In the genomic region with DNA sequence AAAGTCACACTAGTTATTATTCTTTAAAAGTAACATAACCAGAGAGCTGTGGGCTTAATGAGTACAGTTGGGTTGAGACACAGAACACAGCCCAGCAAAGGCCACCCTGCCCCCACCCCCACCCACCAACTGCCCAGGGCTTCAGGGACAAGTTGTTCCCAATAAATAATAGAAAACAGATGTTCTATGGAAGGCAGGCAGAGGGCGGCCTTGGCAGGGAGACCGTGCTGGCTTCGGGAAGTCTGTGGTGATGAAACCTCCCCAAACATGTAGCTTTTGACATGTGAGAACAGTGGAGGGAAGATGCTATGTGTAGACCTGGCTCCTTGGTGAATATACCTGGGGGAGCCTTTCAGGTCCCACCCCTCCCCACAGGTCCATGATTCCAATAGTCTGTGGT, we compare ENCODE assay signal across 8 cellular contexts. TPM values are rescaled to one million over a fixed set of nuclear protein-coding genes. Genes with fewer than 3 reads are reported as not detected.
DNase-seq lines count a peak whose midpoint lies in the region; ATAC-seq and TF ChIP-seq lines count a peak whose summit lies in the region.

No MANE protein-coding gene starts in this region.

- H3K9me3 Mint-ChIP-seq in activated CD4-positive, alpha-beta memory T cell treated with anti-CD3 and anti-CD28 coated beads, Interleukin-2, amount 10 ng/mL, durations not matched to agents 7 days and 5 days: peaks cover 4% of the 10 kb centered on the region

- POLR2A ChIA-PET in activated CD4-positive, alpha-beta memory T cell treated with anti-CD3 and anti-CD28 coated beads, Interleukin-2, amount 10 ng/mL, durations not matched to agents 7 days and 5 days (lab: Charles Lee): interaction anchor here (1.0 to 35.8 kb wide), 10 partner anchors 9 to 123 kb away, joined by 3 to 1205 read pairs (median 13); a partner anchor contains a TSS

- TF ChIP-seq CTCF in gastroesophageal sphincter (IDR thresholded peaks at IDR 0.05) (peak in 2 of 4 experiments; percentile 23 to 39), gastrocnemius medialis (IDR thresholded peaks at IDR 0.05 in 4 of 5, conservative IDR thresholded peaks at IDR 0.05 in 1 of 5) (peak in 1 of 5 experiments; percentile 17), GM20000 (IDR thresholded peaks at IDR 0.05; ENCODE audit: extremely low read depth, missing control alignments) (no peak)

- no peaks in the 10 kb centered on the region for H3K27me3 Mint-ChIP-seq in activated CD4-positive, alpha-beta memory T cell treated with anti-CD3 and anti-CD28 coated beads, Interleukin-2, amount 10 ng/mL, durations not matched to agents 7 days and 5 days

- no peaks in the 10 kb centered on the region for H3K9me3 ChIP-seq in gastroesophageal sphincter
- no peaks in the 10 kb centered on the region for H3K9me3 ChIP-seq in gastrocnemius medialis

- CTCF ChIA-PET in activated CD4-positive, alpha-beta memory T cell treated with anti-CD3 and anti-CD28 coated beads, Interleukin-2, amount 10 ng/mL, durations not matched to agents 7 days and 5 days (lab: Charles Lee): interaction anchor here (0.6 to 3.4 kb wide), 12 partner anchors 9 to 47 kb away, joined by 3 to 18 read pairs (median 6); a partner anchor contains a TSS

- H3K4me1 ChIP-seq in gastroesophageal sphincter (peaks cover 8 to 70% (median 25%) of the 10 kb centered on the region in 3 donors), gastrocnemius medialis (peaks cover 22 to 23% of the 10 kb centered on the region in 2 donors)

- peaks cover 91% of the 10 kb centered on the region for H3K36me3 Mint-ChIP-seq in activated CD4-positive, alpha-beta memory T cell treated with anti-CD3 and anti-CD28 coated beads, Interleukin-2, amount 10 ng/mL, durations not matched to agents 7 days and 5 days (ENCODE audit: low read depth)

- TF ChIP-seq POLR2A in GM19193 (IDR thresholded peaks at IDR 0.05; ENCODE audit: extremely low read depth, insufficient read depth, insufficient read length) (peak; percentile 22), gastroesophageal sphincter (IDR thresholded peaks at IDR 0.05) (no peak), gastrocnemius medialis (IDR thresholded peaks at IDR 0.05) (no peak), GM18505 (IDR thresholded peaks at IDR 0.05; ENCODE audit: borderline replicate concordance, extremely low read depth, insufficient read depth, insufficient read length) (no peak)

- peak overlapping the region; percentile 35 for H3K4me3 Mint-ChIP-seq in activated CD4-positive, alpha-beta memory T cell treated with anti-CD3 and anti-CD28 coated beads, Interleukin-2, amount 10 ng/mL, durations not matched to agents 7 days and 5 days

- H3K36me3 ChIP-seq in gastroesophageal sphincter (peaks cover 0 to 22% of the 10 kb centered on the region in 2 donors), gastrocnemius medialis (no peaks in the 10 kb centered on the region)

- intact Hi-C loops in gastrocnemius medialis (cut with DNase I; ENCODE audit: low total_unique reads): no loop called here

- DNase-seq in activated CD4-positive, alpha-beta memory T cell treated with anti-CD3 and anti-CD28 coated beads, Interleukin-2, amount 10 ng/mL, durations not matched to agents 7 days and 5 days: no peak
- DNase-seq in gastrocnemius medialis (peak; percentile 59 to 76), NCI-H146 (lab: John Stamatoyannopoulos, UW) (no peak), GM20000 (ENCODE audit: low spot score) (no peak), NCI-H1417 treated with DMSO at 0.1 percent for 48 hours (lab: John Stamatoyannopoulos, UW) (no peak)

- no peak for TF ChIP-seq EP300 in gastroesophageal sphincter (IDR thresholded peaks at IDR 0.05)

- H3K27me3 ChIP-seq in gastroesophageal sphincter (no peaks in the 10 kb centered on the region), gastrocnemius medialis (no peaks in the 10 kb centered on the region)

- in situ Hi-C loops in gastrocnemius medialis (cut with MboI; ENCODE audit: low sequenced_read_pairs in 4 of 4): no loop called here

- peak overlapping the region; percentile 82 for H3K27ac Mint-ChIP-seq in activated CD4-positive, alpha-beta memory T cell treated with anti-CD3 and anti-CD28 coated beads, Interleukin-2, amount 10 ng/mL, durations not matched to agents 7 days and 5 days

- H3K4me3 ChIP-seq in gastroesophageal sphincter (no peak overlapping the region), gastrocnemius medialis (no peak overlapping the region)

- 31 to 41% methylated on average over 3 of the region's 3 CpGs for WGBS in gastroesophageal sphincter (ENCODE audit: low coverage in 1 of 2), 2 donors

- H3K27ac ChIP-seq in gastroesophageal sphincter: peak overlapping the region in 3 of 4 donors; percentile 66 to 71 (median 70)
- H3K27ac ChIP-seq in gastrocnemius medialis: peak overlapping the region in 3 of 4 donors; percentile 19 to 29 (median 19)

- ATAC-seq in gastroesophageal sphincter: peak; percentile 79
- ATAC-seq in gastrocnemius medialis: peak; percentile 72 to 78
- no peak for ATAC-seq in GM18505 (IDR thresholded peaks at IDR 0.05; ENCODE audit: unreplicated experiment)

- H3K4me1 Mint-ChIP-seq in activated CD4-positive, alpha-beta memory T cell treated with anti-CD3 and anti-CD28 coated beads, Interleukin-2, amount 10 ng/mL, durations not matched to agents 7 days and 5 days: peaks cover 85% of the 10 kb centered on the region

RNA-seq across cellular contexts. Expression of a gene that starts 10.0 kb away (rescaled TPM):
- 10 to 100 TPM; 73.6 to 74.3 TPM for total RNA-seq in activated CD4-positive, alpha-beta memory T cell treated with anti-CD3 and anti-CD28 coated beads, Interleukin-2, amount 10 ng/mL, durations not matched to agents 7 days and 5 days
- total RNA-seq in gastroesophageal sphincter: 10 to 100 TPM in 1 of 4 donors, 1 to 10 TPM in 3; 1.2 to 14.3 (median 7.1) TPM
- total RNA-seq in gastrocnemius medialis: 1 to 10 TPM in 1 of 4 donors, under 1 TPM in 3; 0.42 to 1.6 (median 0.77) TPM

RNA-seq across cellular contexts. Expression of a gene that starts 39.6 kb away (rescaled TPM):
- 100 to 1,000 TPM; 229 TPM for total RNA-seq in activated CD4-positive, alpha-beta memory T cell treated with anti-CD3 and anti-CD28 coated beads, Interleukin-2, amount 10 ng/mL, durations not matched to agents 7 days and 5 days
- total RNA-seq in gastroesophageal sphincter (10 to 100 TPM; 27.0 to 82.5 (median 54.3) TPM), gastrocnemius medialis (10 to 100 TPM in 2 of 4 donors, 1 to 10 TPM in 2; 9.2 to 12.5 (median 10.8) TPM)

Comparison
In these comparisons a context has a peak if more than half of its experiments do, and no peak if none do; other contexts are left out.
1. DNase-seq: peak in gastrocnemius medialis (2 of 2); none in activated CD4-positive, alpha-beta memory T cell treated with anti-CD3 and anti-CD28 coated beads, Interleukin-2, amount 10 ng/mL, durations not matched to agents 7 days and 5 days (single experiment), NCI-H146 (single experiment), GM20000 (single experiment) and NCI-H1417 treated with DMSO at 0.1 percent for 48 hours (single experiment).
2. RNA of a gene that starts 10.0 kb away (total RNA-seq): 73.6 to 74.3 TPM in activated CD4-positive, alpha-beta memory T cell treated with anti-CD3 and anti-CD28 coated beads, Interleukin-2, amount 10 ng/mL, durations not matched to agents 7 days and 5 days; 1.2 to 14.3 TPM in gastroesophageal sphincter and 0.42 to 1.6 TPM in gastrocnemius medialis; every median in the first group is over 4 times any median in the second.